ENCODE assay signal across 17 cellular contexts in the genomic region with DNA sequence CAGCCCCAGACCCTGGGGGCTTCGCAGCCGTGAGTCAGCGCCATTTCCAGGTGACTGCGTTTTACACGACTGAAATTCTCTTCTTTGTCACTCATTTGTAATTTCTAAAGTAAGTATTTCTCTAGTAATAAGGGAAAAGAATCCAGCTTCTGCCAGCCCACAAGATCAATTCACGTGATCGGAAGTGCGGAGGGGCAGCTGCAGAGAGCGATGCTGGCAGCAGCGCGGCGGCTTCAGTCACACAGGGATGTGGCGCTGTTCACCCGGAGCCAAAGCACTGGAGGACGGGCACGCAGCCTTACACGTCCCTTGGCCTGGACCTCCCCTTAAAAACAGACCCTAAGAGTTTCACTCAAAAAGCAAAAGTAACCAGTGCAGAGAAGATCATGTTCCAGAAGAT.
"Had no signal": no experiment of that assay in that cellular context is flagged by ENCODE, and none has a peak within 500 bp of the region (broad histone marks: within the 10 kb centered on the region; RNA-seq: fewer than 3 reads in every experiment).

No MANE protein-coding gene starts in this region.

- H3K4me1 ChIP-seq: tibial artery, upper lobe of left lung, uterus had no signal

- H3K9me3 Mint-ChIP-seq: stimulated activated effector memory CD8-positive, alpha-beta T cell treated with anti-CD3 and anti-CD28 coated beads, Interleukin-12 subunit alpha, Interleukin-12 subunit beta, amount 100 ng/mL, for 72 hours; stimulated activated naive CD8-positive, alpha-beta T cell treated with anti-CD3 and anti-CD28 coated beads, Interleukin-15, Interleukin-2, amounts not matched to agents 100 ng/mL and 50 ng/mL, for 24 hours had no signal

- H3K27me3 ChIP-seq: esophagus squamous epithelium, neutrophil, tibial artery, upper lobe of left lung, uterus had no signal

- H3K4me3 Mint-ChIP-seq: nephron; stimulated activated effector memory CD8-positive, alpha-beta T cell treated with anti-CD3 and anti-CD28 coated beads, Interleukin-12 subunit alpha, Interleukin-12 subunit beta, amount 100 ng/mL, for 72 hours; stimulated activated naive CD8-positive, alpha-beta T cell treated with anti-CD3 and anti-CD28 coated beads, Interleukin-15, Interleukin-2, amounts not matched to agents 100 ng/mL and 50 ng/mL, for 24 hours had no signal

- H3K9me3 ChIP-seq: esophagus squamous epithelium, tibial artery, uterus had no signal

- H3K4me1 Mint-ChIP-seq: naive B cell; nephron; stimulated activated effector memory CD8-positive, alpha-beta T cell treated with anti-CD3 and anti-CD28 coated beads, Interleukin-12 subunit alpha, Interleukin-12 subunit beta, amount 100 ng/mL, for 72 hours had no signal

- H3K36me3 ChIP-seq: neutrophil, uterus had no signal

- H3K4me3 ChIP-seq: esophagus squamous epithelium, tibial artery, upper lobe of left lung, uterus had no signal

- DNase-seq: effector memory CD4-positive, alpha-beta T cell; esophagus squamous epithelium; foreskin fibroblast; left colon; mesendoderm; naive B cell; small intestine; stimulated activated CD4-positive, alpha-beta T cell treated with anti-CD3 and anti-CD28 coated beads, Interleukin-4, amount 100 ng/mL, for 1 hour; stimulated activated CD8-positive, alpha-beta memory T cell treated with anti-CD3 and anti-CD28 coated beads, Interleukin-4, amount 100 ng/mL, for 48 hours; tibial artery; uterus had no signal

- H3K36me3 Mint-ChIP-seq: stimulated activated effector memory CD8-positive, alpha-beta T cell treated with anti-CD3 and anti-CD28 coated beads, Interleukin-12 subunit alpha, Interleukin-12 subunit beta, amount 100 ng/mL, for 72 hours had no signal

- H3K27ac Mint-ChIP-seq: naive B cell; nephron; stimulated activated effector memory CD8-positive, alpha-beta T cell treated with anti-CD3 and anti-CD28 coated beads, Interleukin-12 subunit alpha, Interleukin-12 subunit beta, amount 100 ng/mL, for 72 hours; stimulated activated naive CD8-positive, alpha-beta T cell treated with anti-CD3 and anti-CD28 coated beads, Interleukin-15, Interleukin-2, amounts not matched to agents 100 ng/mL and 50 ng/mL, for 24 hours had no signal

- ATAC-seq: left colon; left ventricle myocardium superior; stimulated activated effector memory CD8-positive, alpha-beta T cell treated with anti-CD3 and anti-CD28 coated beads, Interleukin-12 subunit alpha, Interleukin-12 subunit beta, amount 100 ng/mL, for 72 hours had no signal

- H3K27ac ChIP-seq: esophagus squamous epithelium, neutrophil, tibial artery, upper lobe of left lung, uterus had no signal
